ENCODE assay signal across 8 cellular contexts in genomic region chr7:22445140-22445722, GRCh38. TPM values are rescaled to one million over a fixed set of nuclear protein-coding genes. Genes with fewer than 3 reads are reported as not detected.
DNase-seq lines count a peak whose midpoint lies in the region; ATAC-seq and TF ChIP-seq lines count a peak whose summit lies in the region.

No MANE protein-coding gene starts in this region.

- H3K36me3 ChIP-seq in mucosa of descending colon (ENCODE audit: low read depth) (no peaks in the 10 kb centered on the region), smooth muscle cell (ENCODE audit: low read depth) (no peaks in the 10 kb centered on the region)

- H4K20me1 ChIP-seq in smooth muscle cell (ENCODE audit: low read depth), result no peaks in the 10 kb centered on the region

- H3K4me2 ChIP-seq in smooth muscle cell, result no peak overlapping the region

- TF ChIP-seq CTCF in mucosa of descending colon (IDR thresholded peaks at IDR 0.05) (no peak), smooth muscle cell (IDR thresholded peaks at IDR 0.05; ENCODE audit: borderline replicate concordance, insufficient read depth, poor library complexity, severe bottlenecking) (no peak)

- 79% methylated on average over 14 of the region's 14 CpGs for WGBS in smooth muscle cell (ENCODE audit: low lambda C conversion rate)

- H3K27me3 Mint-ChIP-seq in activated T-cell treated with anti-CD3 and anti-CD28 coated beads, Interleukin-2, amount 50 U/mL, for 4 hours (ENCODE audit: low read depth), result peaks cover 15% of the 10 kb centered on the region

- H3K4me3 Mint-ChIP-seq in activated T-cell treated with anti-CD3 and anti-CD28 coated beads, Interleukin-2, amount 50 U/mL, for 4 hours, result no peak overlapping the region

- intact Hi-C loops in mucosa of descending colon (cut with DNase I, micrococcal nuclease), result no loop called here

- DNase-seq in NCI-H748 (lab: John Stamatoyannopoulos, UW; ENCODE audit: unreplicated experiment) (peak; percentile 59), NCI-H748 treated with DMSO at 0.1 percent for 48 hours (lab: John Stamatoyannopoulos, UW) (no peak), Kasumi-1 (lab: John Stamatoyannopoulos, UW) (peak; percentile 48 to 57), cerebellar cortex (ENCODE audit: low spot score) (peak; percentile 76), mucosa of descending colon (peak; percentile 62 to 91 (median 79)), smooth muscle cell (lab: John Stamatoyannopoulos, UW; ENCODE audit: unreplicated experiment) (no peak)
- DNase-seq in activated T-cell treated with anti-CD3 and anti-CD28 coated beads, Interleukin-2, amount 50 U/mL, for 4 hours, result no peak
- no peak for DNase-seq in activated CD4-positive, alpha-beta T cell treated with anti-CD3 and anti-CD28 coated beads, Interleukin-2, amount 50 U/mL, for 4 hours

- H3K9me3 ChIP-seq in mucosa of descending colon (no peaks in the 10 kb centered on the region), smooth muscle cell (replicated peaks; ENCODE audit: low read depth) (no peaks in the 10 kb centered on the region)

- H3K79me2 ChIP-seq in smooth muscle cell (ENCODE audit: low read depth), result no peaks in the 10 kb centered on the region

- H3K27ac ChIP-seq in smooth muscle cell (ENCODE audit: low read depth), result no peak overlapping the region

- peaks cover 7% of the 10 kb centered on the region for H3K4me1 Mint-ChIP-seq in activated T-cell treated with anti-CD3 and anti-CD28 coated beads, Interleukin-2, amount 50 U/mL, for 4 hours (ENCODE audit: low read depth)

- no peak overlapping the region for H3K9ac ChIP-seq in smooth muscle cell (ENCODE audit: low read depth)

- H2AFZ ChIP-seq in smooth muscle cell (ENCODE audit: low read depth), result no peak overlapping the region

- peaks cover 29% of the 10 kb centered on the region for H3K4me1 ChIP-seq in mucosa of descending colon (ENCODE audit: low read depth)
- H3K4me1 ChIP-seq in smooth muscle cell (ENCODE audit: low read depth), result no peaks in the 10 kb centered on the region

- no peaks in the 10 kb centered on the region for H3K36me3 Mint-ChIP-seq in activated T-cell treated with anti-CD3 and anti-CD28 coated beads, Interleukin-2, amount 50 U/mL, for 4 hours (ENCODE audit: insufficient read depth)

- H3K27me3 ChIP-seq in smooth muscle cell (ENCODE audit: low read depth), result no peaks in the 10 kb centered on the region

- no peaks in the 10 kb centered on the region for H3K9me3 Mint-ChIP-seq in activated T-cell treated with anti-CD3 and anti-CD28 coated beads, Interleukin-2, amount 50 U/mL, for 4 hours

- peak; percentile 79 for ATAC-seq in mucosa of descending colon
- ATAC-seq in activated T-cell treated with anti-CD3 and anti-CD28 coated beads, Interleukin-2, amount 50 U/mL, for 4 hours, result no peak

- H3F3A ChIP-seq in smooth muscle cell (ENCODE audit: low read depth), result no peaks in the 10 kb centered on the region

- H3K4me3 ChIP-seq in mucosa of descending colon (no peak overlapping the region), smooth muscle cell (no peak overlapping the region)

RNA-seq across cellular contexts. Expression of gene STEAP1B, which starts 54.8 kb away (rescaled TPM):
- total RNA-seq in mucosa of descending colon (1 to 10 TPM in 1 of 3 donors, under 1 TPM in 1, not detected in 1; 0.77 to 1.0 TPM), smooth muscle cell (0.40 and 0.58 TPM in 2 replicates)
- under 1 TPM; 0.20 to 0.33 (median 0.24) TPM for total RNA-seq in activated T-cell treated with anti-CD3 and anti-CD28 coated beads, Interleukin-2, amount 50 U/mL, for 4 hours
- polyA plus RNA-seq in smooth muscle cell, result 1.4 TPM in 1 of 2 replicates, not detected in the other

Comparison
In these comparisons a context has a peak if more than half of its experiments do, and no peak if none do; other contexts are left out.
1. DNase-seq: peak in NCI-H748 (single experiment), Kasumi-1 (2 of 2), cerebellar cortex (single experiment) and mucosa of descending colon (3 of 3); none in NCI-H748 treated with DMSO at 0.1 percent for 48 hours (single experiment), activated T-cell treated with anti-CD3 and anti-CD28 coated beads, Interleukin-2, amount 50 U/mL, for 4 hours (single experiment), smooth muscle cell (single experiment) and activated CD4-positive, alpha-beta T cell treated with anti-CD3 and anti-CD28 coated beads, Interleukin-2, amount 50 U/mL, for 4 hours (0 of 2).